ENCODE assay signal across 1 cellular context in genomic region chr12:109953656-109954055, GRCh38.
TF ChIP-seq lines count a peak whose summit lies in the region.

No MANE protein-coding gene starts in this region.

TF ChIP-seq in HepG2, 621 proteins besides CTCF, POLR2A, EP300 and RAD21:
- TF ChIP-seq NR0B2 (CRISPR knock-in tag; IDR thresholded peaks at IDR 0.05) (no peak), SRF (IDR thresholded peaks at IDR 0.05; ENCODE audit: low read depth, low read length) (peak; percentile 29; the same call in 1 of the 2 replicates)
TF ChIP-seq in HepG2: peak in this region for 1.
